1 cellular context compared by ENCODE assay signal in genomic region chr15:45401665-45402161, GRCh38.
TF ChIP-seq lines count a peak whose summit lies in the region.

No MANE protein-coding gene starts in this region.

TF ChIP-seq in K562, 482 proteins besides CTCF, POLR2A, EP300 and RAD21 (continued from another document):
- TF ChIP-seq SMARCA4 (IDR thresholded peaks at IDR 0.05) (peak; percentile 46; the same call in 1 of the 2 replicates), NFXL1 (CRISPR knock-in tag; IDR thresholded peaks at IDR 0.05) (no peak), PHTF2 (CRISPR knock-in tag; IDR thresholded peaks at IDR 0.05) (0 out of 2 replicates have a peak, but pooled peaks have one; percentile 42), GTF2E2 (tag; IDR thresholded peaks at IDR 0.05) (peak; percentile 77; the same call in 1 of the 2 replicates), SUPT5H (IDR thresholded peaks at IDR 0.05) (peak; percentile 90), LCOR (CRISPR knock-in tag; IDR thresholded peaks at IDR 0.05) (peak; percentile 90; the same call in 1 of the 2 replicates), AFF4 (CRISPR knock-in tag; IDR thresholded peaks at IDR 0.05) (no peak), KLF13 (tag; IDR thresholded peaks at IDR 0.05; ENCODE audit: borderline replicate concordance, low read depth) (no peak), YBX1 (IDR thresholded peaks at IDR 0.05) (no peak)
